ENCODE assay signal across 39 cellular contexts in genomic region chr6:77666340-77666739, GRCh38. TPM values are rescaled to one million over a fixed set of nuclear protein-coding genes. Genes with fewer than 3 reads are reported as not detected.
"Had no signal": no experiment of that assay in that cellular context is flagged by ENCODE, and none has a peak within 500 bp of the region (broad histone marks: within the 10 kb centered on the region; RNA-seq: fewer than 3 reads in every experiment).

No MANE protein-coding gene starts in this region.

- DNase-seq: Kasumi-1, MG63, MM.1S, MV-4-11, NCI-H1048, NCI-H1092, NCI-H1092 treated with DMSO at 0.1 percent for 48 hours, NCI-H1105, NCI-H1105 treated with DMSO at 0.1 percent for 48 hours, NCI-H1417, NCI-H1417 treated with DMSO at 0.1 percent for 48 hours, NCI-H1436, NCI-H1436 treated with DMSO at 0.1 percent for 48 hours, NCI-H146, NCI-H1694, NCI-H1694 treated with DMSO at 0.1 percent for 48 hours, NCI-H187, NCI-H187 treated with DMSO at 0.1 percent for 48 hours, NCI-H1930, NCI-H2029, NCI-H2029 treated with DMSO at 0.1 percent for 48 hours, NCI-H2081, NCI-H2081 treated with DMSO at 0.1 percent for 48 hours, NCI-H2107, NCI-H2171, NCI-H2171 treated with DMSO at 0.1 percent for 48 hours, NCI-H2227 treated with DMSO at 0.1 percent for 48 hours, NCI-H226, NCI-H345, NCI-H446, NCI-H446 treated with DMSO at 0.1 percent for 48 hours, NCI-H510A, NCI-H510A treated with DMSO at 0.1 percent for 48 hours, NCI-H524, NCI-H524 treated with DMSO at 0.1 percent for 48 hours had no signal

- H3K27me3 ChIP-seq: MG63 had no signal

- H3K4me3 ChIP-seq: MG63 had no signal

- H3K36me3 ChIP-seq: MG63 had no signal

- H3K9me3 ChIP-seq: MG63 had no signal

RNA-seq across cellular contexts. Expression of gene MEI4, which starts 13.5 kb away (rescaled TPM):
- total RNA-seq: LHCN-M2, M059J, MCF 10A, NCI-H460 had no signal
